Comparison of ENCODE assay signal across 1 cellular context in the genomic region with DNA sequence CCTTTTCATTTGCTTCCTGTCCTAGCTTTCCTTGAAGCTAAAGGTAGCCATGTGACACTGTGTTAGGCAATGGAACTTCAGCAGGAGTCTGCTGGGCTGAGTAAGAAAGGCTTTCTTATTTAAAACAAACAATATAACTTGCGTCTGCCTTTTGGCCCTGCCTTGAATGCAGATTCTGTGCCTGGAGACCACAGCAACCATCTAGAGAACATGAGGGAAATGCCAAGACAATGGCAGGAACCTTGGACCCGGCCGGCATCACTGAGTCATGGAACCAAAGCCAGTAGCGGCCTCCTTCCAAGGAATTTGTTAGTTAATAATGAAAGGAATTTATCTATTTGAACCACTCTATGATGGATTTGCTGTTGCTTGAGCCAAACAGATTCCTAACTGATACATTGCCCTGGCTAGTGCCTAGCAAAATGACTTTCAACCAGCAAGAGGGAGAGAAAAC.
TF ChIP-seq lines count a peak whose summit lies in the region.

No MANE protein-coding gene starts in this region.

TF ChIP-seq in IMR-90, 13 proteins besides CTCF, POLR2A, EP300 and RAD21:
- no peak for TF ChIP-seq BHLHE40 (IDR thresholded peaks at IDR 0.05; ENCODE audit: low read depth, low read length)
- TF ChIP-seq CEBPB (IDR thresholded peaks at IDR 0.05; ENCODE audit: low read depth, low read length) = peak; percentile 76
- TF ChIP-seq, protein P1, sequence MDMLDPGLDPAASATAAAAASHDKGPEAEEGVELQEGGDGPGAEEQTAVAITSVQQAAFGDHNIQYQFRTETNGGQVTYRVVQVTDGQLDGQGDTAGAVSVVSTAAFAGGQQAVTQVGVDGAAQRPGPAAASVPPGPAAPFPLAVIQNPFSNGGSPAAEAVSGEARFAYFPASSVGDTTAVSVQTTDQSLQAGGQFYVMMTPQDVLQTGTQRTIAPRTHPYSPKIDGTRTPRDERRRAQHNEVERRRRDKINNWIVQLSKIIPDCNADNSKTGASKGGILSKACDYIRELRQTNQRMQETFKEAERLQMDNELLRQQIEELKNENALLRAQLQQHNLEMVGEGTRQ (IDR thresholded peaks at IDR 0.05; ENCODE audit: low read depth, low read length) = peak; percentile 73
